In the genomic region with DNA sequence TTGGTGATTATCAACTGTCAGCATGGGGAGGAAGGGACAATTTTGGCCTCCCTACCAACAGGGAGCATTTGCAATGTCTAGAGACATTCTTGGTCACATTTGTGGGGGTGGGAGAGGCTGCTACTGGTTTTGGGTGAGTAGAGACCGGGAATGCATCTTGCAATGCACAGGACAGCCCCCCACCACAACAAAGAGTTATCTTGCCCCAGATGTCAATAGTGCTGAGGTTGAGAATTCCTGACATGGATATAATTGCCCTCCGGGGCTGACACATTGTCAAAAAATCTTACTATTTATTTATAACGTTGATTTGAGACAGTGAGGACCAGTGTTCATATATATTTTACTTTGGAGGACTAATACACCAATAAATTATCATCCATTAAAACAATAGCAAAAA, we compare ENCODE assay signal across 2 cellular contexts.
TF ChIP-seq lines count a peak whose summit lies in the region.

No MANE protein-coding gene starts in this region.

TF ChIP-seq in IMR-90, 13 proteins besides CTCF, POLR2A, EP300 and RAD21 (continued from another document):
- TF ChIP-seq ELK1 (IDR thresholded peaks at IDR 0.05; ENCODE audit: borderline replicate concordance, low read depth, low read length): no peak
- TF ChIP-seq CEBPB (IDR thresholded peaks at IDR 0.05; ENCODE audit: low read depth, low read length): no peak
- no peak for TF ChIP-seq NFE2L2 (IDR thresholded peaks at IDR 0.05; ENCODE audit: low read depth, low read length)
- no peak for TF ChIP-seq MAZ (IDR thresholded peaks at IDR 0.05; ENCODE audit: borderline replicate concordance, low read depth, low read length)
- no peak for TF ChIP-seq CHD1 (IDR thresholded peaks at IDR 0.05; ENCODE audit: low read depth, low read length)
- TF ChIP-seq MAFK (IDR thresholded peaks at IDR 0.05; ENCODE audit: low read depth, low read length): no peak
- no peak for TF ChIP-seq RCOR1 (IDR thresholded peaks at IDR 0.05; ENCODE audit: insufficient replicate concordance, low read length)
- TF ChIP-seq MXI1 (IDR thresholded peaks at IDR 0.05; ENCODE audit: borderline replicate concordance, low read depth, low read length): no peak
- TF ChIP-seq FOS (IDR thresholded peaks at IDR 0.05; ENCODE audit: low read depth, low read length): no peak
- TF ChIP-seq USF2 (IDR thresholded peaks at IDR 0.05; ENCODE audit: low read depth, low read length): no peak
- TF ChIP-seq SMC3 (IDR thresholded peaks at IDR 0.05; ENCODE audit: low read depth, low read length): no peak

TF ChIP-seq in neural cell, 6 proteins besides CTCF, POLR2A, EP300 and RAD21 (continued from another document):
- TF ChIP-seq REST (IDR thresholded peaks at IDR 0.05; ENCODE audit: borderline replicate concordance) (no peak), POLR2AphosphoS5 (IDR thresholded peaks at IDR 0.05) (no peak), SMC3 (conservative IDR thresholded peaks at IDR 0.05; ENCODE audit: poor library complexity) (no peak)
